14 cellular contexts compared by ENCODE assay signal in the genomic region with DNA sequence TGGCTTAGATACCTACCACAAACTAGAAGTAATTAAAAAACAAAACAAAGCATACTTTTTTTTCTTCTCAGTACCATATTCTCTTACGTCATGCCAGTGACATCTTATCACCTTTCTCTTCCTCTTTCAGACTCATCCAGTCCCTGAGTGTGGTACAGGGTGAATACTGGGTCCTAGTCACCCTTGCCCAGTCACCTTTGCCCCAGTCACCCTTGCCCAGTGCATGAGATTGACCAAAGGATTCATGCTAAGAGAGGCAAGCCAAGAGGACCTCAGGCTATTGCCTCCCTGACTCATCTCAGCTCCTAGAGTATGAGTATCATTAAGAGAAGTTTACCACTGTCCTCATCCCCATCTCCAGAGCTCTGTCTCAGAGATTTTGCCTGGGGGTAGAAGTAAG. TPM values are rescaled to one million over a fixed set of nuclear protein-coding genes. Genes with fewer than 3 reads are reported as not detected.
DNase-seq lines count a peak whose midpoint lies in the region; ATAC-seq and TF ChIP-seq lines count a peak whose summit lies in the region.
"Had no signal": no experiment of that assay in that cellular context is flagged by ENCODE, and none has a peak within 500 bp of the region (broad histone marks: within the 10 kb centered on the region; RNA-seq: fewer than 3 reads in every experiment).

No MANE protein-coding gene starts in this region.

- no peak overlapping the region for H3K9ac ChIP-seq in IMR-90 (ENCODE audit: low read depth, low read length)

- no peak overlapping the region for H4K91ac ChIP-seq in IMR-90 (ENCODE audit: insufficient read depth, low read depth, low read length)

- no peak overlapping the region for H3K23ac ChIP-seq in IMR-90 (ENCODE audit: low read depth, low read length)

- DNase-seq in IMR-90 (no peak), left lobe of liver (ENCODE audit: low spot score) (no peak)
- DNase-seq in activated effector memory CD4-positive, alpha-beta T cell treated with Interleukin-2 at 50 U/mL for 16 hours, result no peak
- no peak for DNase-seq in stimulated activated CD4-positive, alpha-beta T cell treated with anti-CD3 and anti-CD28 coated beads, Interleukin-1b, Interleukin-23, amount 100 ng/mL, for 48 hours
- DNase-seq in stimulated activated CD8-positive, alpha-beta memory T cell treated with anti-CD3 and anti-CD28 coated beads, Interleukin-4, amount 100 ng/mL, for 48 hours, result no peak
- DNase-seq: BE2C, NCI-H1105 treated with DMSO at 0.1 percent for 48 hours, NCI-H510A treated with DMSO at 0.1 percent for 48 hours, occipital lobe, SJCRH30 had no signal

- H3K4me2 ChIP-seq in IMR-90 (ENCODE audit: low read depth, low read length), result no peak overlapping the region

- no peak overlapping the region for H2AK5ac ChIP-seq in IMR-90 (ENCODE audit: low read depth, low read length)

- H3K9me3 ChIP-seq in IMR-90 (ENCODE audit: control insufficient read depth, insufficient read depth, low read length), result no peaks in the 10 kb centered on the region
- H3K9me3 ChIP-seq: BE2C, SJCRH30 had no signal

- TF ChIP-seq CTCF in IMR-90 (conservative IDR thresholded peaks at IDR 0.05; ENCODE audit: low read depth, low read length), result no peak

- CTCF ChIA-PET in IMR-90 (lab: Yijun Ruan, JAX), result interaction anchor here (0.6 kb wide), 1 partner anchor 193 kb away, joined by 4 read pairs; no protein-coding TSS in a partner anchor

- ATAC-seq in GM18508 (IDR thresholded peaks at IDR 0.05; ENCODE audit: insufficient read depth, unreplicated experiment) (peak; percentile 61), GM21717 (IDR thresholded peaks at IDR 0.05; ENCODE audit: unreplicated experiment) (peak; percentile 69), IMR-90 (ENCODE audit: low read depth) (peak; percentile 35; the same call in 1 of the 2 replicates), left lobe of liver (peak; percentile 59), GM18511 (IDR thresholded peaks at IDR 0.05; ENCODE audit: unreplicated experiment) (no peak)

- no peak overlapping the region for H3K27ac ChIP-seq in IMR-90 (ENCODE audit: insufficient read depth, low read length)
- H3K27ac ChIP-seq: SJCRH30 had no signal

- no peaks in the 10 kb centered on the region for H3K36me3 ChIP-seq in IMR-90 (ENCODE audit: control insufficient read depth, insufficient read depth, low read length)
- H3K36me3 ChIP-seq: BE2C, SJCRH30 had no signal

- no peak for TF ChIP-seq RAD21 in IMR-90 (IDR thresholded peaks at IDR 0.05; ENCODE audit: low read length)

- H2BK15ac ChIP-seq in IMR-90 (ENCODE audit: low read depth, low read length), result no peak overlapping the region

- peaks cover 6% of the 10 kb centered on the region for H3K27me3 ChIP-seq in IMR-90 (ENCODE audit: control insufficient read depth, insufficient read depth, low read length)
- H3K27me3 ChIP-seq: BE2C, SJCRH30 had no signal

- dilution Hi-C loops in IMR-90 (cut with HindIII; ENCODE audit: low sequenced_read_pairs, unreplicated experiment), result no loop called here

- in situ Hi-C loops in IMR-90 (cut with MboI; ENCODE audit: low sequenced_read_pairs), result no loop called here

- intact Hi-C loops in IMR-90 (cut with micrococcal nuclease), result no loop called here

- no peak for TF ChIP-seq POLR2A in IMR-90 (IDR thresholded peaks at IDR 0.05; ENCODE audit: low read depth, low read length)

- H3K79me1 ChIP-seq in IMR-90 (ENCODE audit: low read depth in 1 of 2, low read length in 2 of 2), result no peaks in the 10 kb centered on the region

- no peaks in the 10 kb centered on the region for H3K9me1 ChIP-seq in IMR-90 (ENCODE audit: insufficient read depth, low read length)

- BruUV-seq in IMR-90 (replicated peaks; lab: Mats Ljungman, UMichigan), result no TSS peak

- no peak overlapping the region for H4K5ac ChIP-seq in IMR-90 (ENCODE audit: low read depth, low read length)

- no peak overlapping the region for H2BK120ac ChIP-seq in IMR-90 (ENCODE audit: low read depth, low read length)

- H3K4me3 ChIP-seq in IMR-90 (ENCODE audit: insufficient read depth, low read depth, low read length), result no peak overlapping the region
- H3K4me3 ChIP-seq: lung, SJCRH30 had no signal

- H3K14ac ChIP-seq in IMR-90 (replicated peaks; ENCODE audit: low read depth, low read length), result no peak overlapping the region

- no peaks in the 10 kb centered on the region for H3K4me1 ChIP-seq in IMR-90 (ENCODE audit: control insufficient read depth, insufficient read depth, low read length)
- H3K4me1 ChIP-seq: BE2C had no signal

- no peak overlapping the region for H2AFZ ChIP-seq in IMR-90 (replicated peaks; ENCODE audit: low read length, poor library complexity)

- no CpG with 5 or more reads among the region's 1 CpG for WGBS in IMR-90 (ENCODE audit: extremely low coverage in 2 of 2, insufficient read length in 1 of 2), 2 experiments

- H3K56ac ChIP-seq in IMR-90 (ENCODE audit: extremely low read depth, insufficient read depth, low read length), result no peak overlapping the region

- no peak overlapping the region for H3K18ac ChIP-seq in IMR-90 (ENCODE audit: low read depth, low read length)

- POLR2A ChIA-PET in IMR-90 (lab: Charles Lee; ENCODE audit: unreplicated experiment), result interaction anchor here (0.5 kb wide), 1 partner anchor 1370 kb away, joined by 8 read pairs; no protein-coding TSS in a partner anchor

- H2BK5ac ChIP-seq in IMR-90 (ENCODE audit: low read depth, low read length, poor library complexity, severe bottlenecking), result no peak overlapping the region

- H4K8ac ChIP-seq in IMR-90 (ENCODE audit: low read depth in 2 of 2, low read length in 2 of 2), result no peak overlapping the region

- no peaks in the 10 kb centered on the region for H4K20me1 ChIP-seq in IMR-90 (ENCODE audit: insufficient read depth, low read length)

- no peak overlapping the region for H2AK9ac ChIP-seq in IMR-90 (replicated peaks; ENCODE audit: low read depth, low read length, poor library complexity)

- no peak overlapping the region for H3K4ac ChIP-seq in IMR-90 (ENCODE audit: low read depth, low read length)

- no peak overlapping the region for H2BK20ac ChIP-seq in IMR-90 (ENCODE audit: low read depth, low read length)

TF ChIP-seq in IMR-90, 13 proteins besides CTCF, POLR2A, EP300 and RAD21:
- TF ChIP-seq RFX5 (IDR thresholded peaks at IDR 0.05; ENCODE audit: low read depth, low read length) (no peak), BHLHE40 (IDR thresholded peaks at IDR 0.05; ENCODE audit: low read depth, low read length) (no peak), NFE2L2 (IDR thresholded peaks at IDR 0.05; ENCODE audit: low read depth, low read length) (no peak), RCOR1 (IDR thresholded peaks at IDR 0.05; ENCODE audit: insufficient replicate concordance, low read length) (no peak)
- TF ChIP-seq, protein P1, sequence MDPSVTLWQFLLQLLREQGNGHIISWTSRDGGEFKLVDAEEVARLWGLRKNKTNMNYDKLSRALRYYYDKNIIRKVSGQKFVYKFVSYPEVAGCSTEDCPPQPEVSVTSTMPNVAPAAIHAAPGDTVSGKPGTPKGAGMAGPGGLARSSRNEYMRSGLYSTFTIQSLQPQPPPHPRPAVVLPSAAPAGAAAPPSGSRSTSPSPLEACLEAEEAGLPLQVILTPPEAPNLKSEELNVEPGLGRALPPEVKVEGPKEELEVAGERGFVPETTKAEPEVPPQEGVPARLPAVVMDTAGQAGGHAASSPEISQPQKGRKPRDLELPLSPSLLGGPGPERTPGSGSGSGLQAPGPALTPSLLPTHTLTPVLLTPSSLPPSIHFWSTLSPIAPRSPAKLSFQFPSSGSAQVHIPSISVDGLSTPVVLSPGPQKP (IDR thresholded peaks at IDR 0.05; ENCODE audit: borderline replicate concordance, low read depth, low read length), result no peak

RNA-seq across cellular contexts. Expression of a gene that starts 10.0 kb away (rescaled TPM):
- 0.72 and 1.1 TPM in 2 replicates for total RNA-seq in IMR-90 (2012; rRNA removed)
- 0.36 and 0.42 TPM in 2 replicates for polyA plus RNA-seq in IMR-90 (2012; rRNA removed)
- polyA plus RNA-seq in IMR-90 (2012; cell fraction: cytosol; rRNA removed), result 0.15 and 0.49 TPM in 2 replicates
- 0.23 and 0.37 TPM in 2 replicates for polyA plus RNA-seq in IMR-90 (2012; cell fraction: nucleus; rRNA removed; ENCODE audit: low replicate concordance)
- 15.1 TPM for total RNA-seq in left lobe of liver
